In the genomic region with DNA sequence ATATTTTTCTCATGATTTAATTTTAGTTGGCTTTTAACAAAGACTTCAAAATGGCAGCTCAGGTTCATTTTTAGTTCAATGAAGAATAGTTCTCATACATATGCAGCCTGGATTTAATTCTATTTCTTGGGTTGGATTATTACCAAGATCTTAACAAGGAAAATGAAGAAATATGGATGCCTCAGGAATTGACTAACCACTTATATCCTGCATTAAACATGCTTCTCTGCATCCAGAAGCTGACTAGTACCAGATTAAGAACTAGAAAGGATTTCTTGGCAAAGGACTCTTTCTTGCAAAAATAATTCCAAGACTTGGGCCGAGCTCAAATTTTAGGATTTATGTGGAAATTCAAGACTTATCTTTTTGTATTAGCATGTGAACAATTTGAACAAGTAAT, we compare ENCODE assay signal across 22 cellular contexts. TPM values are rescaled to one million over a fixed set of nuclear protein-coding genes. Genes with fewer than 3 reads are reported as not detected.
A peak's percentile ranks its signal among the peaks of the same experiment; 100 is the strongest.
DNase-seq lines count a peak whose midpoint lies in the region; ATAC-seq, FAIRE-seq and TF ChIP-seq lines count a peak whose summit lies in the region.
"Had no signal": no experiment of that assay in that cellular context is flagged by ENCODE, and none has a peak within 500 bp of the region (broad histone marks: within the 10 kb centered on the region; RNA-seq: fewer than 3 reads in every experiment).

No MANE protein-coding gene starts in this region.

- TF ChIP-seq POLR2A in esophagus muscularis mucosa (IDR thresholded peaks at IDR 0.05; ENCODE audit: low read depth): no peak

- H4K20me1 ChIP-seq in astrocyte (ENCODE audit: insufficient read depth, low read length): no peaks in the 10 kb centered on the region

- intact Hi-C loops in esophagus muscularis mucosa (cut with DNase I): loop anchor here (10.0 kb wide), 1 partner anchor 263 kb away; no protein-coding TSS in a partner anchor
- intact Hi-C loops in naive thymus-derived CD4-positive, alpha-beta T cell (cut with micrococcal nuclease): no loop called here

- no peak overlapping the region for H3K9ac ChIP-seq in astrocyte (ENCODE audit: low read length)

- ATAC-seq in naive thymus-derived CD4-positive, alpha-beta T cell: no peak
- no peak for ATAC-seq in GM21529 (IDR thresholded peaks at IDR 0.05; ENCODE audit: unreplicated experiment)

- no peak overlapping the region for H3K27ac Mint-ChIP-seq in astrocyte (ENCODE audit: unreplicated experiment)
- peak overlapping the region in 1 of 9 donors; percentile 34 for H3K27ac Mint-ChIP-seq in naive thymus-derived CD4-positive, alpha-beta T cell

- H3K4me1 Mint-ChIP-seq in astrocyte (ENCODE audit: low read depth, unreplicated experiment): peaks cover 15% of the 10 kb centered on the region
- peaks cover 17 to 38% (median 28%) of the 10 kb centered on the region in 7 donors for H3K4me1 Mint-ChIP-seq in naive thymus-derived CD4-positive, alpha-beta T cell

- DNase-seq in AG08395 (ENCODE audit: low spot score) (peak; percentile 16), GM03348 (ENCODE audit: low spot score) (peak; percentile 54), astrocyte (ENCODE audit: low read depth) (peak; percentile 45), fibroblast of the aortic adventitia (ENCODE audit: low read depth) (peak; percentile 96), esophagus muscularis mucosa (ENCODE audit: extremely low spot score) (no peak), GF-D8 (lab: John Stamatoyannopoulos, UW) (no peak)
- no peak for DNase-seq in naive thymus-derived CD4-positive, alpha-beta T cell
- DNase-seq: 8988T, Calu3, DMS79 treated with DMSO at 0.1 percent for 48 hours, NCI-H1048, NCI-H1417, NCI-H1694, NCI-H2029 treated with DMSO at 0.1 percent for 48 hours, NCI-H2227 treated with DMSO at 0.1 percent for 48 hours, NCI-H69, Right ventricle myocardium superior, RPMI8226 had no signal

- no peaks in the 10 kb centered on the region for H3K9me3 ChIP-seq in astrocyte (ENCODE audit: insufficient read depth, low read depth, low read length)
- no peaks in the 10 kb centered on the region for H3K9me3 ChIP-seq in esophagus muscularis mucosa
- no peaks in the 10 kb centered on the region for H3K9me3 ChIP-seq in naive thymus-derived CD4-positive, alpha-beta T cell (ENCODE audit: control insufficient read depth in 2 of 3, low read length in 3 of 3)
- H3K9me3 ChIP-seq: SJSA1 had no signal

- WGBS in esophagus muscularis mucosa: 80% methylated on average over 1 of the region's 1 CpG

- no peaks in the 10 kb centered on the region for H3K79me2 ChIP-seq in astrocyte (ENCODE audit: insufficient read depth, low read length)

- no peak overlapping the region for H3K27ac ChIP-seq in astrocyte (ENCODE audit: low read depth, low read length)
- no peak overlapping the region for H3K27ac ChIP-seq in esophagus muscularis mucosa (replicated peaks in 1 of 4)
- no peak overlapping the region for H3K27ac ChIP-seq in naive thymus-derived CD4-positive, alpha-beta T cell (ENCODE audit: low read depth, low read length)
- H3K27ac ChIP-seq: HL-60, SJSA1 had no signal

- H3K36me3 Mint-ChIP-seq in astrocyte (ENCODE audit: low read depth, unreplicated experiment): no peaks in the 10 kb centered on the region
- peaks cover 0 to 7% (median 0%) of the 10 kb centered on the region in 5 donors for H3K36me3 Mint-ChIP-seq in naive thymus-derived CD4-positive, alpha-beta T cell

- peaks cover 15% of the 10 kb centered on the region for H3K4me1 ChIP-seq in astrocyte (ENCODE audit: insufficient read depth, low read length)
- peaks cover 9% of the 10 kb centered on the region in 4 donors for H3K4me1 ChIP-seq in esophagus muscularis mucosa
- H3K4me1 ChIP-seq in naive thymus-derived CD4-positive, alpha-beta T cell (ENCODE audit: control insufficient read depth in 2 of 2, insufficient read depth in 2 of 2, low read length in 2 of 2): peaks cover 0 to 10% of the 10 kb centered on the region in 2 donors

- H3K4me3 Mint-ChIP-seq in astrocyte (ENCODE audit: unreplicated experiment): no peak overlapping the region
- H3K4me3 Mint-ChIP-seq in naive thymus-derived CD4-positive, alpha-beta T cell: no peak overlapping the region

- no peak overlapping the region for H2AFZ ChIP-seq in astrocyte (ENCODE audit: low read depth, low read length)

- CTCF ChIA-PET in naive thymus-derived CD4-positive, alpha-beta T cell (lab: Charles Lee): interaction anchor here (1.4 kb wide), 1 partner anchor 71 kb away, joined by 3 read pairs; no protein-coding TSS in a partner anchor

- TF ChIP-seq CTCF in astrocyte (IDR thresholded peaks at IDR 0.05; ENCODE audit: insufficient read depth, low read depth, low read length): no peak
- TF ChIP-seq CTCF in fibroblast of the aortic adventitia (IDR thresholded peaks at IDR 0.05; ENCODE audit: insufficient read depth, low read length): no peak
- no peak for TF ChIP-seq CTCF in esophagus muscularis mucosa (IDR thresholded peaks at IDR 0.05)

- H3K9me3 Mint-ChIP-seq in astrocyte (ENCODE audit: unreplicated experiment): no peaks in the 10 kb centered on the region
- H3K9me3 Mint-ChIP-seq in naive thymus-derived CD4-positive, alpha-beta T cell: no peaks in the 10 kb centered on the region

- no peak overlapping the region for H3K4me2 ChIP-seq in astrocyte (ENCODE audit: low read length)

- no peak for FAIRE-seq in astrocyte (lab: Jason Lieb, UNC)
- FAIRE-seq: GM18507 had no signal

- no peak overlapping the region for H3K4me3 ChIP-seq in astrocyte (ENCODE audit: insufficient read depth, low read depth, low read length)
- H3K4me3 ChIP-seq in fibroblast of the aortic adventitia (ENCODE audit: low read depth, low read length): no peak overlapping the region
- H3K4me3 ChIP-seq in esophagus muscularis mucosa: no peak overlapping the region
- H3K4me3 ChIP-seq in naive thymus-derived CD4-positive, alpha-beta T cell (ENCODE audit: low read length): no peak overlapping the region
- H3K4me3 ChIP-seq: SJSA1 had no signal

- H3K36me3 ChIP-seq in astrocyte (ENCODE audit: insufficient read depth, low read length) (no peaks in the 10 kb centered on the region), esophagus muscularis mucosa (no peaks in the 10 kb centered on the region)
- H3K36me3 ChIP-seq in naive thymus-derived CD4-positive, alpha-beta T cell (ENCODE audit: control insufficient read depth in 2 of 3, insufficient read depth in 3 of 3, low read length in 3 of 3): no peaks in the 10 kb centered on the region
- H3K36me3 ChIP-seq: SJSA1 had no signal

- POLR2A ChIA-PET in naive thymus-derived CD4-positive, alpha-beta T cell (lab: Charles Lee): interaction anchor here (0.9 to 1.1 kb wide), 2 partner anchors 62 to 158 kb away, joined by 3 to 5 read pairs; no protein-coding TSS in a partner anchor

- no peak for TF ChIP-seq EP300 in esophagus muscularis mucosa (IDR thresholded peaks at IDR 0.05)

- H3K27me3 ChIP-seq in astrocyte (ENCODE audit: insufficient read depth, low read length) (no peaks in the 10 kb centered on the region), esophagus muscularis mucosa (no peaks in the 10 kb centered on the region)
- H3K27me3 ChIP-seq in naive thymus-derived CD4-positive, alpha-beta T cell (ENCODE audit: control insufficient read depth in 2 of 2, insufficient read depth in 2 of 2, low read length in 2 of 2): no peaks in the 10 kb centered on the region
- H3K27me3 ChIP-seq: SJSA1 had no signal

- H3K27me3 Mint-ChIP-seq in astrocyte (ENCODE audit: low read depth, unreplicated experiment): no peaks in the 10 kb centered on the region
- no peaks in the 10 kb centered on the region for H3K27me3 Mint-ChIP-seq in naive thymus-derived CD4-positive, alpha-beta T cell

RNA-seq across cellular contexts. Expression of gene KLHL2, which starts 5.6 kb away (rescaled TPM):
- total RNA-seq in astrocyte: 26.2 and 28.2 TPM in 2 replicates
- total RNA-seq in fibroblast of the aortic adventitia (ENCODE audit: low replicate concordance): 14.8 and 43.6 TPM in 2 replicates
- 10 to 100 TPM; 23.5 to 35.3 (median 27.2) TPM for total RNA-seq in esophagus muscularis mucosa
- 10 to 100 TPM; 26.9 to 39.9 (median 27.9) TPM for total RNA-seq in naive thymus-derived CD4-positive, alpha-beta T cell
- polyA plus RNA-seq in naive thymus-derived CD4-positive, alpha-beta T cell: 1 to 10 TPM; 4.8 to 7.4 TPM

Comparison
In these comparisons a context has a peak if more than half of its experiments do, and no peak if none do; other contexts are left out.
1. DNase-seq: peak in AG08395 (single experiment), GM03348 (single experiment), astrocyte (single experiment) and fibroblast of the aortic adventitia (single experiment); none in esophagus muscularis mucosa (single experiment), naive thymus-derived CD4-positive, alpha-beta T cell (0 of 9) and GF-D8 (single experiment).